Comparison of ENCODE assay signal across 1 cellular context in the genomic region with DNA sequence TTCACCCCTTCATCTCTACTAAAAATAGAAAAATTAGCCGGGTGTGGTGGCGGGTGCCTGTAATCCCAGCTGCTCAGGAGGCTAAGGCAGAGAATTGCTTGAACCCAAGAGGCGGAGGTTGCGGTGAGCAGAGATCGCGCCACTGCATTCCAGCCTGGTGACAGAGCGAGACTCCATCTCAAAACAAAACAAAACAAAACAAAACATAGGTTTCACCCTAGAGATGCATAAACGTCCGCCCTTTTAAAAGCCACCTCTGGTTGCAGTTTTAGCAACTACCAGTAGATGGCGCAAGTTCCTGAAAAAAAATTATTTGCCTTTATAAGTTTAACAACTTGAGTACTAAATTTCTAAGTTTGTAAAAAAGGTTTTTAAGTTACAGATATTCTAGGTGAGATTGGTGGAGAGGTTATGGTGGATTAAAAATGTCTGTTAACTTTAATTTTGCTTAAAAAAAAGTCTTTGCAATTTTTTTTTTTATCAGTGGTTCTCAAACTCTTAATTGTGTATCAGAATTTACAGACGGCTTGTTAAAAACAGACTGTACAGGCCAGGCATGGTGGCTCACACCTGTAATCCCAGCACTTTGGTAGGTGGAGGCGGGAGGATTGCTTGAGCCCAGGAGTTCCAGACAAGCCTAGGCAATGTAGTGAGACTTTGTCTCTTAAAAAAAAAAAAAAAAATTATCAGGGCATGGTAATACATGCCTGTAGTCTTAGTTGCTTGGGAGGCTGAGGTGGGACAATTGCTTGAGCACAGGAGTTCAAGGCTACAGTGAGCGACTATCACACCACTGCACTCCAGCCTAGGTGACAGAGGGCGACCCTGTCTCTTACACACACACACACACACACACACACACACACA.
TF ChIP-seq lines count a peak whose summit lies in the region.

No MANE protein-coding gene starts in this region.

TF ChIP-seq in GM23338, 12 proteins besides CTCF, POLR2A, EP300 and RAD21 (continued from another document):
- TF ChIP-seq, protein P1, sequence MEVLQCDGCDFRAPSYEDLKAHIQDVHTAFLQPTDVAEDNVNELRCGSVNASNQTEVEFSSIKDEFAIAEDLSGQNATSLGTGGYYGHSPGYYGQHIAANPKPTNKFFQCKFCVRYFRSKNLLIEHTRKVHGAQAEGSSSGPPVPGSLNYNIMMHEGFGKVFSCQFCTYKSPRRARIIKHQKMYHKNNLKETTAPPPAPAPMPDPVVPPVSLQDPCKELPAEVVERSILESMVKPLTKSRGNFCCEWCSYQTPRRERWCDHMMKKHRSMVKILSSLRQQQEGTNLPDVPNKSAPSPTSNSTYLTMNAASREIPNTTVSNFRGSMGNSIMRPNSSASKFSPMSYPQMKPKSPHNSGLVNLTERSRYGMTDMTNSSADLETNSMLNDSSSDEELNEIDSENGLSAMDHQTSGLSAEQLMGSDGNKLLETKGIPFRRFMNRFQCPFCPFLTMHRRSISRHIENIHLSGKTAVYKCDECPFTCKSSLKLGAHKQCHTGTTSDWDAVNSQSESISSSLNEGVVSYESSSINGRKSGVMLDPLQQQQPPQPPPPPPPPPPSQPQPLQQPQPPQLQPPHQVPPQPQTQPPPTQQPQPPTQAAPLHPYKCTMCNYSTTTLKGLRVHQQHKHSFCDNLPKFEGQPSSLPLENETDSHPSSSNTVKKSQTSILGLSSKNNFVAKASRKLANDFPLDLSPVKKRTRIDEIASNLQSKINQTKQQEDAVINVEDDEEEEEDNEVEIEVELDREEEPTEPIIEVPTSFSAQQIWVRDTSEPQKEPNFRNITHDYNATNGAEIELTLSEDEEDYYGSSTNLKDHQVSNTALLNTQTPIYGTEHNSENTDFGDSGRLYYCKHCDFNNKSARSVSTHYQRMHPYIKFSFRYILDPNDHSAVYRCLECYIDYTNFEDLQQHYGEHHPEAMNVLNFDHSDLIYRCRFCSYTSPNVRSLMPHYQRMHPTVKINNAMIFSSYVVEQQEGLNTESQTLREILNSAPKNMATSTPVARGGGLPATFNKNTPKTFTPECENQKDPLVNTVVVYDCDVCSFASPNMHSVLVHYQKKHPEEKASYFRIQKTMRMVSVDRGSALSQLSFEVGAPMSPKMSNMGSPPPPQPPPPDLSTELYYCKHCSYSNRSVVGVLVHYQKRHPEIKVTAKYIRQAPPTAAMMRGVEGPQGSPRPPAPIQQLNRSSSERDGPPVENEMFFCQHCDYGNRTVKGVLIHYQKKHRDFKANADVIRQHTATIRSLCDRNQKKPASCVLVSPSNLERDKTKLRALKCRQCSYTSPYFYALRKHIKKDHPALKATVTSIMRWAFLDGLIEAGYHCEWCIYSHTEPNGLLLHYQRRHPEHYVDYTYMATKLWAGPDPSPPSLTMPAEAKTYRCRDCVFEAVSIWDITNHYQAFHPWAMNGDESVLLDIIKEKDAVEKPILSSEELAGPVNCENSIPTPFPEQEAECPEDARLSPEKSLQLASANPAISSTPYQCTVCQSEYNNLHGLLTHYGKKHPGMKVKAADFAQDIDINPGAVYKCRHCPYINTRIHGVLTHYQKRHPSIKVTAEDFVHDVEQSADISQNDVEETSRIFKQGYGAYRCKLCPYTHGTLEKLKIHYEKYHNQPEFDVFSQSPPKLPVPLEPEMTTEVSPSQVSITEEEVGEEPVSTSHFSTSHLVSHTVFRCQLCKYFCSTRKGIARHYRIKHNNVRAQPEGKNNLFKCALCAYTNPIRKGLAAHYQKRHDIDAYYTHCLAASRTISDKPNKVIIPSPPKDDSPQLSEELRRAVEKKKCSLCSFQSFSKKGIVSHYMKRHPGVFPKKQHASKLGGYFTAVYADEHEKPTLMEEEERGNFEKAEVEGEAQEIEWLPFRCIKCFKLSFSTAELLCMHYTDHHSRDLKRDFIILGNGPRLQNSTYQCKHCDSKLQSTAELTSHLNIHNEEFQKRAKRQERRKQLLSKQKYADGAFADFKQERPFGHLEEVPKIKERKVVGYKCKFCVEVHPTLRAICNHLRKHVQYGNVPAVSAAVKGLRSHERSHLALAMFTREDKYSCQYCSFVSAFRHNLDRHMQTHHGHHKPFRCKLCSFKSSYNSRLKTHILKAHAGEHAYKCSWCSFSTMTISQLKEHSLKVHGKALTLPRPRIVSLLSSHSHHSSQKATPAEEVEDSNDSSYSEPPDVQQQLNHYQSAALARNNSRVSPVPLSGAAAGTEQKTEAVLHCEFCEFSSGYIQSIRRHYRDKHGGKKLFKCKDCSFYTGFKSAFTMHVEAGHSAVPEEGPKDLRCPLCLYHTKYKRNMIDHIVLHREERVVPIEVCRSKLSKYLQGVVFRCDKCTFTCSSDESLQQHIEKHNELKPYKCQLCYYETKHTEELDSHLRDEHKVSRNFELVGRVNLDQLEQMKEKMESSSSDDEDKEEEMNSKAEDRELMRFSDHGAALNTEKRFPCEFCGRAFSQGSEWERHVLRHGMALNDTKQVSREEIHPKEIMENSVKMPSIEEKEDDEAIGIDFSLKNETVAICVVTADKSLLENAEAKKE (CRISPR knock-in tag; IDR thresholded peaks at IDR 0.05) = no peak
- no peak for TF ChIP-seq EZH2 (IDR thresholded peaks at IDR 0.05; ENCODE audit: low read depth, unreplicated experiment)
- TF ChIP-seq CREB1 (CRISPR knock-in tag; IDR thresholded peaks at IDR 0.05; ENCODE audit: low read depth) = no peak
- TF ChIP-seq POLR2AphosphoS5 (IDR thresholded peaks at IDR 0.05; ENCODE audit: low read depth) = no peak
